Comparison of ENCODE assay signal across 1 cellular context in the genomic region with DNA sequence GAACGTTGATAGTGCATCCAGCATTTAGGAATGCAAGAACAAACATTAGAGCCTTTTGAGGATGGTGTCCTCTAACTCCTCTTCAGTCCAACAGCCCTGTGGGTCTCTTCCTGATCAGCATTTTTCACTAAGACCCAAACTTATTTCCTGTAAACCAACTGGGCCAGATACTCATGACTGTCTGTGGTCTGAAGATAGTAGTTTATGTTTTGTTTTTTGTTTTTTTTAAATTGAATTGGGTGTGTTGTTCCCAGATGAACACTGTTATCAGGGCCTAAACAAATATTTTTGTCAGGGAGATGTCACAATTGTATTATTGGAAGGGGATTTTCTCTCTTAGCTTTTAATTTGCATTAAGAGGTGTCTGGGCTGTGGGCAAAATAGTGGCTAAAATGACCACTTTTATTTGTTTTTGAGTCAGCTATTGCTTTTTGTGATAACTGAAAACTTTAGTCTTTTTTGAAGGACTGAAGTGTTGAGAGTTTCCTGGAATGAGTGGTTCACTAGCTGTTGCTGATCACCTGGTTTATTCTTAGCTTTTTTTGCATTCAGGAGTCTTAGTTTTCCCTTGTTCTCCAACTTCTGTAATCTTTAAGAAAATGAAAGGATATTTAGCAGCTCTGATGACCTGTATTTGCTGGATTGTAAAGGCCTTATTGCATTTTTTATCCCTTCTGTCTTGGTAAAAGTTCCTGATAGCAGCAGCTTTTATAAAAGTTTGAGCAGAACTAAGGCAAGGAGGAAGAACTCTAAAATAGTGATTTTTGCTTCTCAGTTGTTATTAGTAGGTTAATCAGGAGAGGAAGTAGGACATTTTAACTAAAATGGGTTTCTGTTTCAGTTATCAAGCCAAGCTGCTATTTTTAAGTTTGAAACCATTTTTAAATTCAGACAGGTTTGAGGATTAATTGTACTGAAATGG.
TF ChIP-seq lines count a peak whose summit lies in the region.

No MANE protein-coding gene starts in this region.

TF ChIP-seq in GM12878, 131 proteins besides CTCF, POLR2A, EP300 and RAD21 (continued from another document):
- TF ChIP-seq, protein P1, sequence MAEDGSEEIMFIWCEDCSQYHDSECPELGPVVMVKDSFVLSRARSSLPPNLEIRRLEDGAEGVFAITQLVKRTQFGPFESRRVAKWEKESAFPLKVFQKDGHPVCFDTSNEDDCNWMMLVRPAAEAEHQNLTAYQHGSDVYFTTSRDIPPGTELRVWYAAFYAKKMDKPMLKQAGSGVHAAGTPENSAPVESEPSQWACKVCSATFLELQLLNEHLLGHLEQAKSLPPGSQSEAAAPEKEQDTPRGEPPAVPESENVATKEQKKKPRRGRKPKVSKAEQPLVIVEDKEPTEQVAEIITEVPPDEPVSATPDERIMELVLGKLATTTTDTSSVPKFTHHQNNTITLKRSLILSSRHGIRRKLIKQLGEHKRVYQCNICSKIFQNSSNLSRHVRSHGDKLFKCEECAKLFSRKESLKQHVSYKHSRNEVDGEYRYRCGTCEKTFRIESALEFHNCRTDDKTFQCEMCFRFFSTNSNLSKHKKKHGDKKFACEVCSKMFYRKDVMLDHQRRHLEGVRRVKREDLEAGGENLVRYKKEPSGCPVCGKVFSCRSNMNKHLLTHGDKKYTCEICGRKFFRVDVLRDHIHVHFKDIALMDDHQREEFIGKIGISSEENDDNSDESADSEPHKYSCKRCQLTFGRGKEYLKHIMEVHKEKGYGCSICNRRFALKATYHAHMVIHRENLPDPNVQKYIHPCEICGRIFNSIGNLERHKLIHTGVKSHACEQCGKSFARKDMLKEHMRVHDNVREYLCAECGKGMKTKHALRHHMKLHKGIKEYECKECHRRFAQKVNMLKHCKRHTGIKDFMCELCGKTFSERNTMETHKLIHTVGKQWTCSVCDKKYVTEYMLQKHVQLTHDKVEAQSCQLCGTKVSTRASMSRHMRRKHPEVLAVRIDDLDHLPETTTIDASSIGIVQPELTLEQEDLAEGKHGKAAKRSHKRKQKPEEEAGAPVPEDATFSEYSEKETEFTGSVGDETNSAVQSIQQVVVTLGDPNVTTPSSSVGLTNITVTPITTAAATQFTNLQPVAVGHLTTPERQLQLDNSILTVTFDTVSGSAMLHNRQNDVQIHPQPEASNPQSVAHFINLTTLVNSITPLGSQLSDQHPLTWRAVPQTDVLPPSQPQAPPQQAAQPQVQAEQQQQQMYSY (CRISPR knock-in tag; IDR thresholded peaks at IDR 0.05), result no peak
- TF ChIP-seq RCOR1 (conservative IDR thresholded peaks at IDR 0.05; ENCODE audit: low read depth, low read length) (0 out of 2 replicates have a peak, but pooled peaks have one; percentile 30), FOXM1 (IDR thresholded peaks at IDR 0.05; ENCODE audit: low read depth, low read length) (peak; percentile 73), ZNF24 (IDR thresholded peaks at IDR 0.05) (peak; percentile 81), DPF2 (IDR thresholded peaks at IDR 0.05) (peak; percentile 92), IKZF2 (IDR thresholded peaks at IDR 0.05) (peak; percentile 55 to 65; a peak in 3 of 4 replicates), RB1 (IDR thresholded peaks at IDR 0.05; ENCODE audit: borderline replicate concordance) (no peak), NBN (IDR thresholded peaks at IDR 0.05) (0 out of 2 replicates have a peak, but pooled peaks have one; percentile 59), MTA3 (IDR thresholded peaks at IDR 0.05; ENCODE audit: borderline replicate concordance, low read length) (peak; percentile 36; the same call in 1 of the 2 replicates), CHD4 (IDR thresholded peaks at IDR 0.05) (no peak), JUND (IDR thresholded peaks at IDR 0.05; ENCODE audit: low read depth, low read length) (peak; percentile 53; the same call in 1 of the 2 replicates), ATF7 (IDR thresholded peaks at IDR 0.05; ENCODE audit: low read depth) (peak; percentile 47; the same call in 1 of the 2 replicates), IRF4 (IDR thresholded peaks at IDR 0.05; ENCODE audit: low read depth, low read length) (0 out of 2 replicates have a peak, but pooled peaks have one; percentile 35), ZBED1 (IDR thresholded peaks at IDR 0.05; ENCODE audit: borderline replicate concordance) (no peak)
- TF ChIP-seq, protein P2, sequence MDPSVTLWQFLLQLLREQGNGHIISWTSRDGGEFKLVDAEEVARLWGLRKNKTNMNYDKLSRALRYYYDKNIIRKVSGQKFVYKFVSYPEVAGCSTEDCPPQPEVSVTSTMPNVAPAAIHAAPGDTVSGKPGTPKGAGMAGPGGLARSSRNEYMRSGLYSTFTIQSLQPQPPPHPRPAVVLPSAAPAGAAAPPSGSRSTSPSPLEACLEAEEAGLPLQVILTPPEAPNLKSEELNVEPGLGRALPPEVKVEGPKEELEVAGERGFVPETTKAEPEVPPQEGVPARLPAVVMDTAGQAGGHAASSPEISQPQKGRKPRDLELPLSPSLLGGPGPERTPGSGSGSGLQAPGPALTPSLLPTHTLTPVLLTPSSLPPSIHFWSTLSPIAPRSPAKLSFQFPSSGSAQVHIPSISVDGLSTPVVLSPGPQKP (IDR thresholded peaks at IDR 0.05; ENCODE audit: low read depth, low read length), result no peak
- TF ChIP-seq, protein P3, sequence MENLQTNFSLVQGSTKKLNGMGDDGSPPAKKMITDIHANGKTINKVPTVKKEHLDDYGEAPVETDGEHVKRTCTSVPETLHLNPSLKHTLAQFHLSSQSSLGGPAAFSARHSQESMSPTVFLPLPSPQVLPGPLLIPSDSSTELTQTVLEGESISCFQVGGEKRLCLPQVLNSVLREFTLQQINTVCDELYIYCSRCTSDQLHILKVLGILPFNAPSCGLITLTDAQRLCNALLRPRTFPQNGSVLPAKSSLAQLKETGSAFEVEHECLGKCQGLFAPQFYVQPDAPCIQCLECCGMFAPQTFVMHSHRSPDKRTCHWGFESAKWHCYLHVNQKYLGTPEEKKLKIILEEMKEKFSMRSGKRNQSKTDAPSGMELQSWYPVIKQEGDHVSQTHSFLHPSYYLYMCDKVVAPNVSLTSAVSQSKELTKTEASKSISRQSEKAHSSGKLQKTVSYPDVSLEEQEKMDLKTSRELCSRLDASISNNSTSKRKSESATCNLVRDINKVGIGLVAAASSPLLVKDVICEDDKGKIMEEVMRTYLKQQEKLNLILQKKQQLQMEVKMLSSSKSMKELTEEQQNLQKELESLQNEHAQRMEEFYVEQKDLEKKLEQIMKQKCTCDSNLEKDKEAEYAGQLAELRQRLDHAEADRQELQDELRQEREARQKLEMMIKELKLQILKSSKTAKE (IDR thresholded peaks at IDR 0.05; ENCODE audit: low read depth, poor library complexity, severe bottlenecking), result peak; percentile 97
- TF ChIP-seq, protein P4, sequence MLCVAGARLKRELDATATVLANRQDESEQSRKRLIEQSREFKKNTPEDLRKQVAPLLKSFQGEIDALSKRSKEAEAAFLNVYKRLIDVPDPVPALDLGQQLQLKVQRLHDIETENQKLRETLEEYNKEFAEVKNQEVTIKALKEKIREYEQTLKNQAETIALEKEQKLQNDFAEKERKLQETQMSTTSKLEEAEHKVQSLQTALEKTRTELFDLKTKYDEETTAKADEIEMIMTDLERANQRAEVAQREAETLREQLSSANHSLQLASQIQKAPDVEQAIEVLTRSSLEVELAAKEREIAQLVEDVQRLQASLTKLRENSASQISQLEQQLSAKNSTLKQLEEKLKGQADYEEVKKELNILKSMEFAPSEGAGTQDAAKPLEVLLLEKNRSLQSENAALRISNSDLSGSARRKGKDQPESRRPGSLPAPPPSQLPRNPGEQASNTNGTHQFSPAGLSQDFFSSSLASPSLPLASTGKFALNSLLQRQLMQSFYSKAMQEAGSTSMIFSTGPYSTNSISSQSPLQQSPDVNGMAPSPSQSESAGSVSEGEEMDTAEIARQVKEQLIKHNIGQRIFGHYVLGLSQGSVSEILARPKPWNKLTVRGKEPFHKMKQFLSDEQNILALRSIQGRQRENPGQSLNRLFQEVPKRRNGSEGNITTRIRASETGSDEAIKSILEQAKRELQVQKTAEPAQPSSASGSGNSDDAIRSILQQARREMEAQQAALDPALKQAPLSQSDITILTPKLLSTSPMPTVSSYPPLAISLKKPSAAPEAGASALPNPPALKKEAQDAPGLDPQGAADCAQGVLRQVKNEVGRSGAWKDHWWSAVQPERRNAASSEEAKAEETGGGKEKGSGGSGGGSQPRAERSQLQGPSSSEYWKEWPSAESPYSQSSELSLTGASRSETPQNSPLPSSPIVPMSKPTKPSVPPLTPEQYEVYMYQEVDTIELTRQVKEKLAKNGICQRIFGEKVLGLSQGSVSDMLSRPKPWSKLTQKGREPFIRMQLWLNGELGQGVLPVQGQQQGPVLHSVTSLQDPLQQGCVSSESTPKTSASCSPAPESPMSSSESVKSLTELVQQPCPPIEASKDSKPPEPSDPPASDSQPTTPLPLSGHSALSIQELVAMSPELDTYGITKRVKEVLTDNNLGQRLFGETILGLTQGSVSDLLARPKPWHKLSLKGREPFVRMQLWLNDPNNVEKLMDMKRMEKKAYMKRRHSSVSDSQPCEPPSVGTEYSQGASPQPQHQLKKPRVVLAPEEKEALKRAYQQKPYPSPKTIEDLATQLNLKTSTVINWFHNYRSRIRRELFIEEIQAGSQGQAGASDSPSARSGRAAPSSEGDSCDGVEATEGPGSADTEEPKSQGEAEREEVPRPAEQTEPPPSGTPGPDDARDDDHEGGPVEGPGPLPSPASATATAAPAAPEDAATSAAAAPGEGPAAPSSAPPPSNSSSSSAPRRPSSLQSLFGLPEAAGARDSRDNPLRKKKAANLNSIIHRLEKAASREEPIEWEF (IDR thresholded peaks at IDR 0.05; ENCODE audit: insufficient replicate concordance, low read depth, low read length), result peak; percentile 44
- TF ChIP-seq, protein P5, sequence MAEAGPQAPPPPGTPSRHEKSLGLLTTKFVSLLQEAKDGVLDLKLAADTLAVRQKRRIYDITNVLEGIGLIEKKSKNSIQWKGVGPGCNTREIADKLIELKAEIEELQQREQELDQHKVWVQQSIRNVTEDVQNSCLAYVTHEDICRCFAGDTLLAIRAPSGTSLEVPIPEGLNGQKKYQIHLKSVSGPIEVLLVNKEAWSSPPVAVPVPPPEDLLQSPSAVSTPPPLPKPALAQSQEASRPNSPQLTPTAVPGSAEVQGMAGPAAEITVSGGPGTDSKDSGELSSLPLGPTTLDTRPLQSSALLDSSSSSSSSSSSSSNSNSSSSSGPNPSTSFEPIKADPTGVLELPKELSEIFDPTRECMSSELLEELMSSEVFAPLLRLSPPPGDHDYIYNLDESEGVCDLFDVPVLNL (IDR thresholded peaks at IDR 0.05; ENCODE audit: low read depth, low read length), result no peak
- TF ChIP-seq, protein P6, sequence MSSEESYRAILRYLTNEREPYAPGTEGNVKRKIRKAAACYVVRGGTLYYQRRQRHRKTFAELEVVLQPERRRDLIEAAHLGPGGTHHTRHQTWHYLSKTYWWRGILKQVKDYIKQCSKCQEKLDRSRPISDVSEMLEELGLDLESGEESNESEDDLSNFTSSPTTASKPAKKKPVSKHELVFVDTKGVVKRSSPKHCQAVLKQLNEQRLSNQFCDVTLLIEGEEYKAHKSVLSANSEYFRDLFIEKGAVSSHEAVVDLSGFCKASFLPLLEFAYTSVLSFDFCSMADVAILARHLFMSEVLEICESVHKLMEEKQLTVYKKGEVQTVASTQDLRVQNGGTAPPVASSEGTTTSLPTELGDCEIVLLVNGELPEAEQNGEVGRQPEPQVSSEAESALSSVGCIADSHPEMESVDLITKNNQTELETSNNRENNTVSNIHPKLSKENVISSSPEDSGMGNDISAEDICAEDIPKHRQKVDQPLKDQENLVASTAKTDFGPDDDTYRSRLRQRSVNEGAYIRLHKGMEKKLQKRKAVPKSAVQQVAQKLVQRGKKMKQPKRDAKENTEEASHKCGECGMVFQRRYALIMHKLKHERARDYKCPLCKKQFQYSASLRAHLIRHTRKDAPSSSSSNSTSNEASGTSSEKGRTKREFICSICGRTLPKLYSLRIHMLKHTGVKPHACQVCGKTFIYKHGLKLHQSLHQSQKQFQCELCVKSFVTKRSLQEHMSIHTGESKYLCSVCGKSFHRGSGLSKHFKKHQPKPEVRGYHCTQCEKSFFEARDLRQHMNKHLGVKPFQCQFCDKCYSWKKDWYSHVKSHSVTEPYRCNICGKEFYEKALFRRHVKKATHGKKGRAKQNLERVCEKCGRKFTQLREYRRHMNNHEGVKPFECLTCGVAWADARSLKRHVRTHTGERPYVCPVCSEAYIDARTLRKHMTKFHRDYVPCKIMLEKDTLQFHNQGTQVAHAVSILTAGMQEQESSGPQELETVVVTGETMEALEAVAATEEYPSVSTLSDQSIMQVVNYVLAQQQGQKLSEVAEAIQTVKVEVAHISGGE (CRISPR knock-in tag; IDR thresholded peaks at IDR 0.05), result no peak
